23 cellular contexts compared by ENCODE assay signal in genomic region chr1:243432136-243432535, GRCh38.
"Had no signal": no experiment of that assay in that cellular context is flagged by ENCODE, and none has a peak within 500 bp of the region (broad histone marks: within the 10 kb centered on the region; RNA-seq: fewer than 3 reads in every experiment).

No MANE protein-coding gene starts in this region.

- DNase-seq: activated B cell treated with CpG ODN at 0.5 μM for 24 hours; activated CD4-positive, alpha-beta T cell treated with anti-CD3 and anti-CD28 coated beads, Interleukin-2, amount 50 U/mL, for 1 hour; activated CD8-positive, alpha-beta T cell treated with anti-CD3 and anti-CD28 coated beads for 36 hours; activated naive CD8-positive, alpha-beta T cell treated with anti-CD3 and anti-CD28 coated beads, Interleukin-2, amount 50 U/mL, for 24 hours; activated T-cell treated with anti-CD3 and anti-CD28 coated beads, Interleukin-2, amount 50 U/mL, for 4 hours; amygdala; central memory CD4-positive, alpha-beta T cell; effector CD8-positive, alpha-beta T cell; esophagus squamous epithelium; left ventricle myocardium superior; posterior cingulate gyrus; right cardiac atrium; stimulated activated CD4-positive, alpha-beta T cell treated with anti-CD3 and anti-CD28 coated beads, Interleukin-15, amount 100 ng/mL, for 24 hours; stimulated activated CD4-positive, alpha-beta T cell treated with anti-CD3 and anti-CD28 coated beads, Interleukin-2, amount 100 ng/mL, for 24 hours; stimulated activated naive B cell treated with anti-CD40 and anti-IgM and Interleukin-4, amounts not matched to agents 10 μg/mL and 1 μg/mL and 100 μg/mL, for 72 hours; T1000 had no signal

- H3K27ac Mint-ChIP-seq: activated B cell treated with CpG ODN at 0.5 μM for 24 hours; activated CD8-positive, alpha-beta T cell treated with anti-CD3 and anti-CD28 coated beads for 36 hours; activated naive CD4-positive, alpha-beta T cell treated with anti-CD3 and anti-CD28 coated beads, Interleukin-2, amount 50 U/mL, for 24 hours; activated naive CD8-positive, alpha-beta T cell treated with anti-CD3 and anti-CD28 coated beads, Interleukin-2, amount 50 U/mL, for 24 hours; activated T-helper 2 cell treated with anti-CD3 and anti-CD28 coated beads, Interferon-gamma antibody, Interleukin-2, Interleukin-4, amounts not matched to agents 10 μg/mL and 5 μg/mL and 100 μg/mL, durations not matched to agents 14 hours and 24 hours and 36 hours; nephron; stimulated activated naive B cell treated with anti-CD40 and anti-IgM and Interleukin-4, amounts not matched to agents 10 μg/mL and 1 μg/mL and 100 μg/mL, for 72 hours had no signal

- H3K36me3 ChIP-seq: breast epithelium had no signal

- H3K9me3 ChIP-seq: breast epithelium, esophagus squamous epithelium, tibial nerve had no signal

- H3K27me3 ChIP-seq: breast epithelium, esophagus squamous epithelium, tibial nerve had no signal

- H3K4me3 ChIP-seq: breast epithelium, esophagus squamous epithelium, tibial nerve had no signal

- H3K27ac ChIP-seq: breast epithelium, epithelial cell of prostate, esophagus squamous epithelium, tibial nerve had no signal

- H3K4me3 Mint-ChIP-seq: activated B cell treated with CpG ODN at 0.5 μM for 24 hours; activated CD8-positive, alpha-beta T cell treated with anti-CD3 and anti-CD28 coated beads for 36 hours; activated naive CD4-positive, alpha-beta T cell treated with anti-CD3 and anti-CD28 coated beads, Interleukin-2, amount 50 U/mL, for 24 hours; activated naive CD8-positive, alpha-beta T cell treated with anti-CD3 and anti-CD28 coated beads, Interleukin-2, amount 50 U/mL, for 24 hours; activated T-cell treated with anti-CD3 and anti-CD28 coated beads, Interleukin-2, amount 50 U/mL, for 4 hours; nephron; stimulated activated naive B cell treated with anti-CD40 and anti-IgM and Interleukin-4, amounts not matched to agents 10 μg/mL and 1 μg/mL and 100 μg/mL, for 72 hours had no signal

- H3K4me1 Mint-ChIP-seq: activated B cell treated with CpG ODN at 0.5 μM for 24 hours; activated naive CD4-positive, alpha-beta T cell treated with anti-CD3 and anti-CD28 coated beads, Interleukin-2, amount 50 U/mL, for 24 hours; activated naive CD8-positive, alpha-beta T cell treated with anti-CD3 and anti-CD28 coated beads, Interleukin-2, amount 50 U/mL, for 24 hours; stimulated activated naive B cell treated with anti-CD40 and anti-IgM and Interleukin-4, amounts not matched to agents 10 μg/mL and 1 μg/mL and 100 μg/mL, for 72 hours had no signal

- ATAC-seq: activated CD8-positive, alpha-beta T cell treated with anti-CD3 and anti-CD28 coated beads for 36 hours; activated naive CD8-positive, alpha-beta T cell treated with anti-CD3 and anti-CD28 coated beads, Interleukin-2, amount 50 U/mL, for 24 hours; activated T-cell treated with anti-CD3 and anti-CD28 coated beads, Interleukin-2, amount 50 U/mL, for 4 hours; left ventricle myocardium superior; right cardiac atrium; stimulated activated naive B cell treated with anti-CD40 and anti-IgM and Interleukin-4, amounts not matched to agents 10 μg/mL and 1 μg/mL and 100 μg/mL, for 72 hours had no signal

- FAIRE-seq: endometrium had no signal

- H3K27me3 Mint-ChIP-seq: activated B cell treated with CpG ODN at 0.5 μM for 24 hours; activated CD8-positive, alpha-beta T cell treated with anti-CD3 and anti-CD28 coated beads for 36 hours; activated naive CD4-positive, alpha-beta T cell treated with anti-CD3 and anti-CD28 coated beads, Interleukin-2, amount 50 U/mL, for 24 hours; activated naive CD8-positive, alpha-beta T cell treated with anti-CD3 and anti-CD28 coated beads, Interleukin-2, amount 50 U/mL, for 24 hours; stimulated activated naive B cell treated with anti-CD40 and anti-IgM and Interleukin-4, amounts not matched to agents 10 μg/mL and 1 μg/mL and 100 μg/mL, for 72 hours had no signal
